8 cellular contexts compared by ENCODE assay signal in genomic region chr19:17391371-17392151, GRCh38. TPM values are rescaled to one million over a fixed set of nuclear protein-coding genes. Genes with fewer than 3 reads are reported as not detected.
DNase-seq lines count a peak whose midpoint lies in the region; ATAC-seq and TF ChIP-seq lines count a peak whose summit lies in the region.

No MANE protein-coding gene starts in this region.

- in situ Hi-C loops in G401 (cut with HindIII; ENCODE audit: low sequenced_read_pairs): no loop called here

- H3K9me3 ChIP-seq in HUES64 (ENCODE audit: insufficient read depth, low read depth, low read length) (0 out of 2 replicates have a peak, but pooled peaks cover 2% of the 10 kb centered on the region), liver (ENCODE audit: control insufficient read depth in 4 of 4, low read length in 3 of 4) (no peaks in the 10 kb centered on the region)

- H3K27me3 ChIP-seq in HUES64 (ENCODE audit: insufficient read depth, low read length): peaks cover 6% of the 10 kb centered on the region
- peaks cover 0 to 4% (median 0%) of the 10 kb centered on the region in 4 donors for H3K27me3 ChIP-seq in liver (ENCODE audit: control insufficient read depth in 4 of 4, insufficient read depth in 4 of 4, low read length in 3 of 4)

- H3K27me3 Mint-ChIP-seq in activated naive CD8-positive, alpha-beta T cell: no peaks in the 10 kb centered on the region

- H3K36me3 ChIP-seq in HUES64 (ENCODE audit: insufficient read depth, low read length) (no peaks in the 10 kb centered on the region), liver (ENCODE audit: control insufficient read depth in 4 of 4, insufficient read depth in 3 of 4, low read depth in 1 of 4, low read length in 3 of 4) (no peaks in the 10 kb centered on the region)

- H3K27ac Mint-ChIP-seq in activated naive CD8-positive, alpha-beta T cell: no peak overlapping the region

- ATAC-seq in HG02588 (IDR thresholded peaks at IDR 0.05; ENCODE audit: unreplicated experiment) (no peak), GM21381 (IDR thresholded peaks at IDR 0.05; ENCODE audit: unreplicated experiment) (no peak)

- peak overlapping the region; percentile 72 for H3K4me3 Mint-ChIP-seq in activated naive CD8-positive, alpha-beta T cell

- H3K4me3 ChIP-seq in HUES64 (ENCODE audit: low read length) (peak overlapping the region; percentile 77), liver (ENCODE audit: low read depth in 1 of 3, low read length in 3 of 3) (peak overlapping the region in 2 of 3 donors; percentile 30 to 49)

- H3K36me3 Mint-ChIP-seq in activated naive CD8-positive, alpha-beta T cell: no peaks in the 10 kb centered on the region

- no peak for TF ChIP-seq RAD21 in liver (IDR thresholded peaks at IDR 0.05)

- H3K4me1 ChIP-seq in HUES64 (ENCODE audit: insufficient read depth, low read length) (no peaks in the 10 kb centered on the region), liver (ENCODE audit: control insufficient read depth in 4 of 4, insufficient read depth in 4 of 4, low read length in 3 of 4) (peaks cover 1 to 19% (median 9%) of the 10 kb centered on the region in 4 donors)

- whole genome bisulfite sequencing in HUES64: 17% methylated on average over 26 of the region's 26 CpGs
- 12% methylated on average over 26 of the region's 26 CpGs for WGBS in liver

- peaks cover 19% of the 10 kb centered on the region for H3K4me1 Mint-ChIP-seq in activated naive CD8-positive, alpha-beta T cell (ENCODE audit: low read depth)

- H3K27ac ChIP-seq in HUES64 (ENCODE audit: low read depth, low read length): no peak overlapping the region
- H3K27ac ChIP-seq in liver (ENCODE audit: low read depth in 1 of 2, low read length in 2 of 2): no peak overlapping the region

- DNase-seq in G401 (ENCODE audit: low spot score): peak; percentile 18
- DNase-seq in SK-N-DZ (ENCODE audit: low spot score): no peak
- DNase-seq in GM10266 (ENCODE audit: extremely low spot score): no peak

- peaks cover 3% of the 10 kb centered on the region for H3K9me3 Mint-ChIP-seq in activated naive CD8-positive, alpha-beta T cell (ENCODE audit: low read depth)

- no peak overlapping the region for H3K9ac ChIP-seq in HUES64 (ENCODE audit: low read depth, low read length)
- no peak overlapping the region for H3K9ac ChIP-seq in liver (ENCODE audit: low read depth in 1 of 2, low read length in 2 of 2)

- TF ChIP-seq CTCF in liver (IDR thresholded peaks at IDR 0.05; ENCODE audit: low read depth, low read length, missing input control) (no peak), GM10266 (IDR thresholded peaks at IDR 0.05; ENCODE audit: control insufficient read depth, insufficient read depth, low read depth, missing control alignments) (no peak)

TF ChIP-seq in liver, 16 proteins besides CTCF, POLR2A, EP300 and RAD21:
- TF ChIP-seq, protein P1, sequence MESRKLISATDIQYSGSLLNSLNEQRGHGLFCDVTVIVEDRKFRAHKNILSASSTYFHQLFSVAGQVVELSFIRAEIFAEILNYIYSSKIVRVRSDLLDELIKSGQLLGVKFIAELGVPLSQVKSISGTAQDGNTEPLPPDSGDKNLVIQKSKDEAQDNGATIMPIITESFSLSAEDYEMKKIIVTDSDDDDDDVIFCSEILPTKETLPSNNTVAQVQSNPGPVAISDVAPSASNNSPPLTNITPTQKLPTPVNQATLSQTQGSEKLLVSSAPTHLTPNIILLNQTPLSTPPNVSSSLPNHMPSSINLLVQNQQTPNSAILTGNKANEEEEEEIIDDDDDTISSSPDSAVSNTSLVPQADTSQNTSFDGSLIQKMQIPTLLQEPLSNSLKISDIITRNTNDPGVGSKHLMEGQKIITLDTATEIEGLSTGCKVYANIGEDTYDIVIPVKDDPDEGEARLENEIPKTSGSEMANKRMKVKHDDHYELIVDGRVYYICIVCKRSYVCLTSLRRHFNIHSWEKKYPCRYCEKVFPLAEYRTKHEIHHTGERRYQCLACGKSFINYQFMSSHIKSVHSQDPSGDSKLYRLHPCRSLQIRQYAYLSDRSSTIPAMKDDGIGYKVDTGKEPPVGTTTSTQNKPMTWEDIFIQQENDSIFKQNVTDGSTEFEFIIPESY (IDR thresholded peaks at IDR 0.05): no peak
- TF ChIP-seq TAF1 (conservative IDR thresholded peaks at IDR 0.05): no peak
- no peak for TF ChIP-seq EGR1 (IDR thresholded peaks at IDR 0.05; ENCODE audit: low read depth in 2 of 2)
- no peak for TF ChIP-seq YY1 (IDR thresholded peaks at IDR 0.05)
- TF ChIP-seq REST (IDR thresholded peaks at IDR 0.05): no peak
- no peak for TF ChIP-seq MAX (IDR thresholded peaks at IDR 0.05)
- TF ChIP-seq NR2F2 (IDR thresholded peaks at IDR 0.05): no peak
- TF ChIP-seq RXRA (IDR thresholded peaks at IDR 0.05): no peak
- no peak for TF ChIP-seq FOXA2 (IDR thresholded peaks at IDR 0.05)
- TF ChIP-seq GABPA (IDR thresholded peaks at IDR 0.05 in 1 of 2, conservative IDR thresholded peaks at IDR 0.05 in 1 of 2): no peak
- TF ChIP-seq, protein P2, sequence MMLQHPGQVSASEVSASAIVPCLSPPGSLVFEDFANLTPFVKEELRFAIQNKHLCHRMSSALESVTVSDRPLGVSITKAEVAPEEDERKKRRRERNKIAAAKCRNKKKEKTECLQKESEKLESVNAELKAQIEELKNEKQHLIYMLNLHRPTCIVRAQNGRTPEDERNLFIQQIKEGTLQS (IDR thresholded peaks at IDR 0.05): no peak

RNA-seq across cellular contexts. Expression of gene CCDC194, which starts 2.4 kb away (rescaled TPM):
- total RNA-seq in G401 (2014; rRNA removed; shearing (Covaris generic)): 0.71 and 1.8 TPM in 2 replicates
- polyA plus RNA-seq in HUES64 (2013, experiment 1 of 2): 0.25 TPM
- not detected for polyA plus RNA-seq in HUES64 (2013, experiment 2 of 2)
- under 1 TPM in 1 of 2 donors, not detected in 1; 0.50 TPM for total RNA-seq in liver
- polyA plus RNA-seq in liver: under 1 TPM in 1 of 2 donors, not detected in 1; 0.12 TPM
- not detected in 2 replicates for polyA plus RNA-seq in SK-N-DZ (2014; cell fraction: cytosol; rRNA removed)
- polyA plus RNA-seq in SK-N-DZ (2014; cell fraction: nucleus; rRNA removed): not detected in 2 replicates

RNA-seq across cellular contexts. Expression of gene BST2, which starts 13.9 kb away (rescaled TPM):
- total RNA-seq in G401 (2014; rRNA removed; shearing (Covaris generic)): 174 and 187 TPM in 2 replicates
- polyA plus RNA-seq in HUES64 (2013, experiment 1 of 2): 33.3 TPM
- polyA plus RNA-seq in HUES64 (2013, experiment 2 of 2): 47.2 TPM
- 10 to 100 TPM; 25.6 to 67.4 TPM for total RNA-seq in liver
- 100 to 1,000 TPM; 179 to 239 TPM for polyA plus RNA-seq in liver
- 28.7 and 30.0 TPM in 2 replicates for polyA plus RNA-seq in SK-N-DZ (2014; cell fraction: cytosol; rRNA removed)
- polyA plus RNA-seq in SK-N-DZ (2014; cell fraction: nucleus; rRNA removed): 16.6 and 18.5 TPM in 2 replicates

RNA-seq across cellular contexts. Expression of gene PLVAP, which starts 14.4 kb away (rescaled TPM):
- not detected in 2 replicates for total RNA-seq in G401 (2014; rRNA removed; shearing (Covaris generic))
- 0.80 TPM for polyA plus RNA-seq in HUES64 (2013, experiment 1 of 2)
- 0.57 TPM for polyA plus RNA-seq in HUES64 (2013, experiment 2 of 2)
- 10 to 100 TPM in 1 of 2 donors, 1 to 10 TPM in 1; 7.4 to 11.8 TPM for total RNA-seq in liver
- polyA plus RNA-seq in liver: 1 to 10 TPM; 4.2 to 9.9 TPM
- not detected in 2 replicates for polyA plus RNA-seq in SK-N-DZ (2014; cell fraction: cytosol; rRNA removed)
- polyA plus RNA-seq in SK-N-DZ (2014; cell fraction: nucleus; rRNA removed): not detected in 2 replicates

RNA-seq across cellular contexts. Expression of gene MVB12A, which starts 28.3 kb away (rescaled TPM):
- 76.7 and 112 TPM in 2 replicates for total RNA-seq in G401 (2014; rRNA removed; shearing (Covaris generic))
- polyA plus RNA-seq in HUES64 (2013, experiment 1 of 2): 31.2 TPM
- polyA plus RNA-seq in HUES64 (2013, experiment 2 of 2): 41.1 TPM
- 10 to 100 TPM in 1 of 2 donors, 1 to 10 TPM in 1; 9.8 to 17.2 TPM for total RNA-seq in liver
- polyA plus RNA-seq in liver: 10 to 100 TPM; 14.3 to 22.8 TPM
- 149 and 153 TPM in 2 replicates for polyA plus RNA-seq in SK-N-DZ (2014; cell fraction: cytosol; rRNA removed)
- 92.8 and 117 TPM in 2 replicates for polyA plus RNA-seq in SK-N-DZ (2014; cell fraction: nucleus; rRNA removed)

RNA-seq across cellular contexts. Expression of gene GTPBP3, which starts 54.2 kb away (rescaled TPM):
- total RNA-seq in G401 (2014; rRNA removed; shearing (Covaris generic)): 35.0 and 41.1 TPM in 2 replicates
- 27.5 TPM for polyA plus RNA-seq in HUES64 (2013, experiment 1 of 2)
- 24.0 TPM for polyA plus RNA-seq in HUES64 (2013, experiment 2 of 2)
- total RNA-seq in liver: 10 to 100 TPM in 1 of 2 donors, 1 to 10 TPM in 1; 9.8 to 15.5 TPM
- polyA plus RNA-seq in liver: 1 to 10 TPM; 4.9 to 9.4 TPM
- polyA plus RNA-seq in SK-N-DZ (2014; cell fraction: cytosol; rRNA removed): 66.6 and 71.1 TPM in 2 replicates
- polyA plus RNA-seq in SK-N-DZ (2014; cell fraction: nucleus; rRNA removed): 107 and 148 TPM in 2 replicates
